10 cellular contexts compared by ENCODE assay signal in genomic region chr5:141822134-141822533, GRCh38. TPM values are rescaled to one million over a fixed set of nuclear protein-coding genes. Genes with fewer than 3 reads are reported as not detected.
A peak's percentile ranks its signal among the peaks of the same experiment; 100 is the strongest.
DNase-seq lines count a peak whose midpoint lies in the region; ATAC-seq, FAIRE-seq and TF ChIP-seq lines count a peak whose summit lies in the region.
"Had no signal": no experiment of that assay in that cellular context is flagged by ENCODE, and none has a peak within 500 bp of the region (broad histone marks: within the 10 kb centered on the region; RNA-seq: fewer than 3 reads in every experiment).

No MANE protein-coding gene starts in this region.

- WGBS in right cardiac atrium, result 29% methylated on average over 2 of the region's 2 CpGs

- CTCF ChIA-PET in HCT116 (lab: Charles Lee) (interaction anchor here (1.0 to 1.6 kb wide), 5 partner anchors 10 to 139 kb away, joined by 3 to 8 read pairs (median 6); partner anchors contain the start of gene PCDH1), OCI-LY7 (lab: Charles Lee; ENCODE audit: unreplicated experiment) (interaction anchor here (0.5 kb wide), 1 partner anchor 14 kb away, joined by 3 read pairs; no protein-coding TSS in a partner anchor)

- no peaks in the 10 kb centered on the region for H3K36me3 ChIP-seq in HCT116 (ENCODE audit: control insufficient read depth in 1 of 2, insufficient read depth in 2 of 2, low read length in 2 of 2)
- H3K36me3 ChIP-seq in astrocyte (ENCODE audit: insufficient read depth, low read length), result no peaks in the 10 kb centered on the region
- no peaks in the 10 kb centered on the region for H3K36me3 ChIP-seq in subcutaneous abdominal adipose tissue (ENCODE audit: control insufficient read depth in 5 of 5, insufficient read depth in 5 of 5, low read length in 5 of 5)
- H3K36me3 ChIP-seq in OCI-LY7 (ENCODE audit: insufficient read depth, low read length), result no peaks in the 10 kb centered on the region

- DNase-seq in HCT116 (ENCODE audit: low read depth, low spot score) (no peak), astrocyte (ENCODE audit: low read depth) (peak; percentile 8), right cardiac atrium (peak; percentile 63 to 72 (median 66)), OCI-LY7 (ENCODE audit: low spot score) (no peak), MV-4-11 (lab: John Stamatoyannopoulos, UW) (no peak)
- DNase-seq in stimulated activated naive B cell treated with anti-CD40 and anti-IgM and Interleukin-4, amounts not matched to agents 10 μg/mL and 1 μg/mL and 100 μg/mL, for 72 hours, result no peak
- DNase-seq: activated CD8-positive, alpha-beta memory T cell treated with anti-CD3 and anti-CD28 coated beads, Interleukin-2, amount 50 U/mL, for 4 hours; stimulated activated CD4-positive, alpha-beta T cell treated with anti-CD3 and anti-CD28 coated beads, Interleukin-2, amount 100 ng/mL, for 48 hours had no signal

- H3K4me1 ChIP-seq in HCT116 (ENCODE audit: control insufficient read depth in 1 of 2, insufficient read depth in 2 of 2, low read length in 2 of 2) (peaks cover 0 to 7% of the 10 kb centered on the region in 2 experiments; a peak in 2 of 4 replicates), astrocyte (ENCODE audit: insufficient read depth, low read length) (peaks cover 4% of the 10 kb centered on the region), right cardiac atrium (ENCODE audit: control insufficient read depth, insufficient read depth, low read length) (peaks cover 8% of the 10 kb centered on the region), subcutaneous abdominal adipose tissue (ENCODE audit: control insufficient read depth in 5 of 5, insufficient read depth in 5 of 5, low read length in 5 of 5) (peaks cover 0 to 55% (median 0%) of the 10 kb centered on the region in 5 donors), OCI-LY7 (ENCODE audit: insufficient read depth, low read length, poor library complexity, severe bottlenecking) (no peaks in the 10 kb centered on the region)

- H3K27me3 Mint-ChIP-seq in astrocyte (ENCODE audit: low read depth, unreplicated experiment), result peaks cover 19% of the 10 kb centered on the region
- H3K27me3 Mint-ChIP-seq in stimulated activated naive B cell treated with anti-CD40 and anti-IgM and Interleukin-4, amounts not matched to agents 10 μg/mL and 1 μg/mL and 100 μg/mL, for 72 hours, result peaks cover 14 to 42% of the 10 kb centered on the region in 2 donors

- POLR2A ChIA-PET in HCT116 (lab: Charles Lee) (interaction anchor here (0.9 to 1.5 kb wide), 2 partner anchors 10 to 56 kb away, joined by 3 to 6 read pairs; partner anchors contain the start of gene PCDH1), OCI-LY7 (lab: Charles Lee) (no interaction called here)

- no peak for FAIRE-seq in astrocyte (lab: Jason Lieb, UNC)

- H3K4me2 ChIP-seq in HCT116 (ENCODE audit: low read length) (no peak overlapping the region), astrocyte (ENCODE audit: low read length) (no peak overlapping the region), OCI-LY7 (ENCODE audit: low read length) (no peak overlapping the region)

- TF ChIP-seq CTCF in HCT116 (IDR thresholded peaks at IDR 0.05 in 2 of 3, conservative IDR thresholded peaks at IDR 0.05 in 1 of 3; ENCODE audit: borderline replicate concordance in 1 of 3, insufficient read depth in 1 of 3, low read depth in 2 of 3, low read length in 2 of 3), result no peak
- TF ChIP-seq CTCF in astrocyte (IDR thresholded peaks at IDR 0.05; ENCODE audit: insufficient read depth, low read depth, low read length), result no peak
- no peak for TF ChIP-seq CTCF in OCI-LY7 (conservative IDR thresholded peaks at IDR 0.05; ENCODE audit: low read length)

- H3K36me3 Mint-ChIP-seq in astrocyte (ENCODE audit: low read depth, unreplicated experiment), result no peaks in the 10 kb centered on the region
- H3K36me3 Mint-ChIP-seq in stimulated activated naive B cell treated with anti-CD40 and anti-IgM and Interleukin-4, amounts not matched to agents 10 μg/mL and 1 μg/mL and 100 μg/mL, for 72 hours, result no peaks in the 10 kb centered on the region

- BruUV-seq in HCT116 (replicated peaks; lab: Mats Ljungman, UMichigan), result no TSS peak
- BruUV-seq in OCI-LY7 (replicated peaks; lab: Mats Ljungman, UMichigan), result no TSS peak

- H3K27ac ChIP-seq in HCT116 (ENCODE audit: low read depth, low read length) (no peak overlapping the region), astrocyte (ENCODE audit: low read depth, low read length) (peak overlapping the region; percentile 64), right cardiac atrium (ENCODE audit: low read length) (peak overlapping the region; percentile 61), subcutaneous abdominal adipose tissue (ENCODE audit: low read depth, low read length) (peak overlapping the region; percentile 38), OCI-LY7 (ENCODE audit: low read depth, low read length, poor library complexity, severe bottlenecking) (no peak overlapping the region)

- RAD21 ChIA-PET in HCT116 (lab: Charles Lee; ENCODE audit: low non-redundant PET in 1 of 2, low total read pairs in 2 of 2, uncharacterized antibody in 2 of 2, unreplicated experiment in 2 of 2), result no interaction called here

- H3K9me3 ChIP-seq in HCT116 (ENCODE audit: control insufficient read depth in 1 of 2, insufficient read depth in 1 of 2, low read depth in 1 of 2, low read length in 2 of 2) (no peaks in the 10 kb centered on the region), astrocyte (ENCODE audit: insufficient read depth, low read depth, low read length) (no peaks in the 10 kb centered on the region), right cardiac atrium (ENCODE audit: control insufficient read depth, low read length) (no peaks in the 10 kb centered on the region), subcutaneous abdominal adipose tissue (ENCODE audit: control insufficient read depth in 5 of 5, low read length in 5 of 5) (no peaks in the 10 kb centered on the region), OCI-LY7 (ENCODE audit: low read length) (no peaks in the 10 kb centered on the region)

- H4K20me1 ChIP-seq in HCT116 (ENCODE audit: insufficient read depth) (no peaks in the 10 kb centered on the region), astrocyte (ENCODE audit: insufficient read depth, low read length) (no peaks in the 10 kb centered on the region), OCI-LY7 (ENCODE audit: insufficient read depth, low read length) (no peaks in the 10 kb centered on the region)

- H3K9me2 ChIP-seq in HCT116 (ENCODE audit: insufficient read depth), result no peaks in the 10 kb centered on the region
- H3K9me2 ChIP-seq in OCI-LY7 (ENCODE audit: insufficient read depth, low read length), result no peaks in the 10 kb centered on the region

- ATAC-seq in HCT116, result peak; percentile 53
- peak; percentile 75 to 81 for ATAC-seq in right cardiac atrium
- no peak for ATAC-seq in stimulated activated naive B cell treated with anti-CD40 and anti-IgM and Interleukin-4, amounts not matched to agents 10 μg/mL and 1 μg/mL and 100 μg/mL, for 72 hours (replicated peaks)
- no peak for ATAC-seq in GM21367 (IDR thresholded peaks at IDR 0.05; ENCODE audit: unreplicated experiment)

- H3K4me3 Mint-ChIP-seq in astrocyte (ENCODE audit: unreplicated experiment), result no peak overlapping the region
- no peak overlapping the region for H3K4me3 Mint-ChIP-seq in stimulated activated naive B cell treated with anti-CD40 and anti-IgM and Interleukin-4, amounts not matched to agents 10 μg/mL and 1 μg/mL and 100 μg/mL, for 72 hours

- H3K27me3 ChIP-seq in HCT116 (ENCODE audit: insufficient read depth, low read length) (no peaks in the 10 kb centered on the region), astrocyte (ENCODE audit: insufficient read depth, low read length) (peaks cover 3% of the 10 kb centered on the region), right cardiac atrium (ENCODE audit: control insufficient read depth, insufficient read depth) (no peaks in the 10 kb centered on the region), subcutaneous abdominal adipose tissue (ENCODE audit: control insufficient read depth in 5 of 5, insufficient read depth in 4 of 5, low read length in 5 of 5) (peaks cover 0 to 8% (median 3%) of the 10 kb centered on the region in 5 donors)

- TF ChIP-seq RAD21 in HCT116 (IDR thresholded peaks at IDR 0.05; ENCODE audit: low read depth), result no peak

- H3K27ac Mint-ChIP-seq in astrocyte (ENCODE audit: unreplicated experiment), result peak overlapping the region; percentile 81
- H3K27ac Mint-ChIP-seq in stimulated activated naive B cell treated with anti-CD40 and anti-IgM and Interleukin-4, amounts not matched to agents 10 μg/mL and 1 μg/mL and 100 μg/mL, for 72 hours, result no peak overlapping the region

- H2AFZ ChIP-seq in HCT116 (ENCODE audit: low read depth, low read length, poor library complexity, severe bottlenecking), result no peak overlapping the region
- H2AFZ ChIP-seq in astrocyte (ENCODE audit: low read depth, low read length), result no peak overlapping the region
- no peak overlapping the region for H2AFZ ChIP-seq in OCI-LY7 (ENCODE audit: low read length)

- intact Hi-C loops in HCT116 (cut with micrococcal nuclease), result no loop called here
- intact Hi-C loops in right cardiac atrium (cut with DNase I), result no loop called here
- intact Hi-C loops in OCI-LY7 (cut with micrococcal nuclease; ENCODE audit: unreplicated experiment), result no loop called here

- H3K4me3 ChIP-seq in HCT116 (replicated peaks in 1 of 2; ENCODE audit: low read depth in 1 of 2, low read length in 2 of 2) (no peak overlapping the region), astrocyte (ENCODE audit: insufficient read depth, low read depth, low read length) (no peak overlapping the region), right cardiac atrium (ENCODE audit: low read length) (no peak overlapping the region), subcutaneous abdominal adipose tissue (ENCODE audit: low read depth in 1 of 5, low read length in 5 of 5) (no peak overlapping the region), OCI-LY7 (ENCODE audit: low read depth, low read length, poor library complexity, severe bottlenecking) (no peak overlapping the region)

- H3K9ac ChIP-seq in HCT116 (ENCODE audit: low read length) (no peak overlapping the region), astrocyte (ENCODE audit: low read length) (no peak overlapping the region), subcutaneous abdominal adipose tissue (ENCODE audit: low read length in 5 of 5) (no peak overlapping the region)

- no peak for TF ChIP-seq POLR2A in HCT116 (IDR thresholded peaks at IDR 0.05; ENCODE audit: borderline replicate concordance, extremely low read depth, insufficient read depth, insufficient read length)

- no peaks in the 10 kb centered on the region for H3K79me2 ChIP-seq in HCT116 (ENCODE audit: insufficient read depth, low read length)
- H3K79me2 ChIP-seq in astrocyte (ENCODE audit: insufficient read depth, low read length), result no peaks in the 10 kb centered on the region
- no peaks in the 10 kb centered on the region for H3K79me2 ChIP-seq in OCI-LY7 (ENCODE audit: insufficient read depth, low read depth, low read length)

- H3K9me3 Mint-ChIP-seq in astrocyte (ENCODE audit: unreplicated experiment), result peaks cover 1% of the 10 kb centered on the region
- H3K9me3 Mint-ChIP-seq in stimulated activated naive B cell treated with anti-CD40 and anti-IgM and Interleukin-4, amounts not matched to agents 10 μg/mL and 1 μg/mL and 100 μg/mL, for 72 hours, result no peaks in the 10 kb centered on the region

- peaks cover 12% of the 10 kb centered on the region for H3K4me1 Mint-ChIP-seq in astrocyte (ENCODE audit: low read depth, unreplicated experiment)
- no peaks in the 10 kb centered on the region for H3K4me1 Mint-ChIP-seq in stimulated activated naive B cell treated with anti-CD40 and anti-IgM and Interleukin-4, amounts not matched to agents 10 μg/mL and 1 μg/mL and 100 μg/mL, for 72 hours

RNA-seq across cellular contexts. Expression of gene PCDH1, which starts 56.1 kb away (rescaled TPM):
- 24.2 TPM for total RNA-seq in HCT116 (2021; ENCODE audit: unreplicated experiment)
- 41.1 and 48.5 TPM in 2 replicates for polyA plus RNA-seq in HCT116 (2012)
- total RNA-seq in astrocyte, result 9.1 and 11.5 TPM in 2 replicates
- total RNA-seq in right cardiac atrium, result 10 to 100 TPM in 2 of 4 donors, 1 to 10 TPM in 2; 7.2 to 21.3 (median 12.2) TPM
- polyA plus RNA-seq in right cardiac atrium, result 9.2 TPM
- total RNA-seq in OCI-LY7 (2014; rRNA removed; shearing (Covaris generic)), result not detected in 2 replicates
- total RNA-seq in OCI-LY7 (2022), result 0.41 TPM in 1 of 2 replicates, not detected in the other

Comparison
In these comparisons a context has a peak if more than half of its experiments do, and no peak if none do; other contexts are left out.
1. ATAC-seq: peak in HCT116 (single experiment) and right cardiac atrium (2 of 2); none in stimulated activated naive B cell treated with anti-CD40 and anti-IgM and Interleukin-4, amounts not matched to agents 10 μg/mL and 1 μg/mL and 100 μg/mL, for 72 hours (0 of 2) and GM21367 (single experiment).
2. DNase-seq: peak in astrocyte (single experiment) and right cardiac atrium (3 of 3); none in HCT116 (single experiment), stimulated activated naive B cell treated with anti-CD40 and anti-IgM and Interleukin-4, amounts not matched to agents 10 μg/mL and 1 μg/mL and 100 μg/mL, for 72 hours (single experiment), OCI-LY7 (single experiment) and MV-4-11 (single experiment).
3. H3K27ac ChIP-seq: peak in astrocyte (single experiment), right cardiac atrium (single experiment) and subcutaneous abdominal adipose tissue (single experiment); none in HCT116 (single experiment) and OCI-LY7 (single experiment).